Comparison of ENCODE assay signal across 8 cellular contexts in genomic region chrX:102599084-102599949, GRCh38. TPM values are rescaled to one million over a fixed set of nuclear protein-coding genes. Genes with fewer than 3 reads are reported as not detected.
A peak's percentile ranks its signal among the peaks of the same experiment; 100 is the strongest.
DNase-seq lines count a peak whose midpoint lies in the region; ATAC-seq and TF ChIP-seq lines count a peak whose summit lies in the region.

Gene ARMCX5, plus strand, starts transcription at chrX:102599515. Its CDS starts 2,627 bp downstream, at chrX:102602142.

- H3K4me3 Mint-ChIP-seq in type B pancreatic cell: peak within 1 kb of the TSS; percentile 99

- H3K4me1 Mint-ChIP-seq in type B pancreatic cell (ENCODE audit: unreplicated experiment): no peaks in the 10 kb centered on the region

- H3K36me3 Mint-ChIP-seq in type B pancreatic cell: peaks cover 18% of the 10 kb centered on the region

- peak within 1 kb of the TSS; percentile 70 for H3K4me3 ChIP-seq in GM08714 (ENCODE audit: low read length)
- peak within 1 kb of the TSS; percentile 88 for H3K4me3 ChIP-seq in adipocyte (ENCODE audit: low read length)
- peak within 1 kb of the TSS; percentile 35 to 72 (median 62) for H3K4me3 ChIP-seq in heart right ventricle
- H3K4me3 ChIP-seq in trophoblast cell (ENCODE audit: low read depth, low read length): peak within 1 kb of the TSS; percentile 83

- H2BK12ac ChIP-seq in trophoblast cell (ENCODE audit: low read length): peak within 1 kb of the TSS; percentile 40

- H4K12ac ChIP-seq in trophoblast cell (ENCODE audit: low read depth, low read length): peak within 1 kb of the TSS; percentile 80

- H3K4me1 ChIP-seq in adipocyte (ENCODE audit: control insufficient read depth, insufficient read depth, low read length) (peaks cover 5% of the 10 kb centered on the region), heart right ventricle (peaks cover 0 to 5% (median 0%) of the 10 kb centered on the region in 9 donors), trophoblast cell (ENCODE audit: control insufficient read depth in 1 of 2, insufficient read depth in 2 of 2, low read length in 2 of 2) (peaks cover 0 to 2% of the 10 kb centered on the region in 2 experiments)

- H2BK5ac ChIP-seq in trophoblast cell (ENCODE audit: low read depth, low read length, poor library complexity): peak within 1 kb of the TSS; percentile 76

- 0 to 1% methylated on average over 42 of the region's 42 CpGs for WGBS in heart right ventricle, 2 donors
- WGBS in trophoblast cell (ENCODE audit: extremely low coverage, insufficient coverage, insufficient read length): no CpG with 5 or more reads among the region's 42 CpGs

- peak within 1 kb of the TSS; percentile 59 for H3K4me2 ChIP-seq in trophoblast cell (ENCODE audit: low read length)

- no peaks in the 10 kb centered on the region for H3K27me3 Mint-ChIP-seq in type B pancreatic cell

- peak within 1 kb of the TSS; percentile 82 for H3K27ac Mint-ChIP-seq in type B pancreatic cell

- H2AFZ ChIP-seq in trophoblast cell (ENCODE audit: insufficient read depth, low read length, poor library complexity): peak within 1 kb of the TSS; percentile 54

- intact Hi-C loops in heart right ventricle (cut with DNase I): loop anchor here in 2 of 10 donors (2.0 to 5.0 kb wide), 2 partner anchors 53 to 113 kb away; partner anchors contain the start of genes GPRASP1 (in 1 of the 2) and GPRASP2 (in 1 of the 2)

- no peak within 1 kb of the TSS for H3K23ac ChIP-seq in trophoblast cell (ENCODE audit: low read length)

- H3K27ac ChIP-seq in heart right ventricle (peak within 1 kb of the TSS in 9 of 10 donors; percentile 30 to 84 (median 75)), trophoblast cell (ENCODE audit: low read depth, low read length) (peak within 1 kb of the TSS; percentile 47)

- peak within 1 kb of the TSS; percentile 88 for H4K8ac ChIP-seq in trophoblast cell (ENCODE audit: low read depth, low read length)

- H2AK5ac ChIP-seq in trophoblast cell (ENCODE audit: low read length): no peak within 1 kb of the TSS

- H3K79me1 ChIP-seq in trophoblast cell (ENCODE audit: low read length): peaks cover 8% of the 10 kb centered on the region

- H3K9ac ChIP-seq in adipocyte (ENCODE audit: low read length): peak within 1 kb of the TSS; percentile 85
- peak within 1 kb of the TSS; percentile 84 for H3K9ac ChIP-seq in trophoblast cell (ENCODE audit: low read length)

- H3K36me3 ChIP-seq in adipocyte (ENCODE audit: control insufficient read depth, insufficient read depth, low read length, severe bottlenecking) (no peaks in the 10 kb centered on the region), heart right ventricle (peaks cover 0 to 6% (median 0%) of the 10 kb centered on the region in 9 donors), trophoblast cell (ENCODE audit: control insufficient read depth in 1 of 2, insufficient read depth in 2 of 2, low read length in 2 of 2) (peaks cover 6 to 12% of the 10 kb centered on the region in 2 experiments)

- DNase-seq in NCI-H1092 treated with DMSO at 0.1 percent for 48 hours (lab: John Stamatoyannopoulos, UW) (peak; percentile 92), SKM-1 treated with dmso at 0.1 percent for 144 hours (lab: John Stamatoyannopoulos, UW; ENCODE audit: unreplicated experiment) (peak; percentile 62), adipocyte (ENCODE audit: low read depth) (peak; percentile 89), heart right ventricle (peak; percentile 44 to 74), trophoblast cell (peak; percentile 59 to 80), type B pancreatic cell (ENCODE audit: extremely low spot score, unreplicated experiment) (peak; percentile 72)

- no peaks in the 10 kb centered on the region for H3K9me3 Mint-ChIP-seq in type B pancreatic cell

- H3K79me2 ChIP-seq in trophoblast cell (ENCODE audit: control insufficient read depth, insufficient read depth, low read length, poor library complexity): peaks cover 6% of the 10 kb centered on the region

- peak within 1 kb of the TSS; percentile 55 for H4K91ac ChIP-seq in trophoblast cell (ENCODE audit: low read depth, low read length)

- H3K14ac ChIP-seq in trophoblast cell (ENCODE audit: low read length): peak within 1 kb of the TSS; percentile 77

- peak; percentile 93 for ATAC-seq in HG02588 (IDR thresholded peaks at IDR 0.05; ENCODE audit: unreplicated experiment)
- peak; percentile 94 to 99 (median 98) for ATAC-seq in heart right ventricle

- TF ChIP-seq CTCF in heart right ventricle (IDR thresholded peaks at IDR 0.05) (no peak), type B pancreatic cell (conservative IDR thresholded peaks at IDR 0.05) (peak; percentile 66)

- peak within 1 kb of the TSS; percentile 52 for H3K4ac ChIP-seq in trophoblast cell (ENCODE audit: low read depth, low read length)

- H3K9me3 ChIP-seq in adipocyte (ENCODE audit: control insufficient read depth, low read length): no peaks in the 10 kb centered on the region
- no peaks in the 10 kb centered on the region for H3K9me3 ChIP-seq in heart right ventricle
- no peaks in the 10 kb centered on the region for H3K9me3 ChIP-seq in trophoblast cell (ENCODE audit: insufficient read depth, low read depth, low read length)

- H3K27me3 ChIP-seq in adipocyte (replicated peaks; ENCODE audit: control insufficient read depth, insufficient read depth, low read length) (peaks cover 10% of the 10 kb centered on the region), heart right ventricle (peaks cover 0 to 8% (median 0%) of the 10 kb centered on the region in 7 donors), trophoblast cell (ENCODE audit: insufficient read depth, low read length) (no peaks in the 10 kb centered on the region)

- peak within 1 kb of the TSS; percentile 49 for H2BK120ac ChIP-seq in trophoblast cell (ENCODE audit: insufficient read depth, low read length, poor library complexity)

- H3K18ac ChIP-seq in trophoblast cell (ENCODE audit: low read length): peak within 1 kb of the TSS; percentile 46

RNA-seq across cellular contexts. Expression of gene ARMCX5, which starts in this region (rescaled TPM):
- total RNA-seq in heart right ventricle: 1 to 10 TPM; 5.0 to 7.2 (median 6.0) TPM
- 1 to 10 TPM; 2.2 to 5.1 TPM for polyA plus RNA-seq in heart right ventricle
- polyA plus RNA-seq in trophoblast cell (2013): 6.4 and 6.9 TPM in 2 replicates
- total RNA-seq in type B pancreatic cell (ENCODE audit: low replicate concordance): 11.4 and 16.0 TPM in 2 replicates

Comparison
In these comparisons a context has a peak if more than half of its experiments do, and no peak if none do; other contexts are left out.
1. Peak in every context shown above with its lines: DNase-seq, ATAC-seq, H3K4me3 ChIP-seq and H3K27ac ChIP-seq.